41 cellular contexts compared by ENCODE assay signal in genomic region chr5:176524138-176524537, GRCh38. TPM values are rescaled to one million over a fixed set of nuclear protein-coding genes. Genes with fewer than 3 reads are reported as not detected.
"Had no signal": no experiment of that assay in that cellular context is flagged by ENCODE, and none has a peak within 500 bp of the region (broad histone marks: within the 10 kb centered on the region; RNA-seq: fewer than 3 reads in every experiment).

No MANE protein-coding gene starts in this region.

- H3K4me2 ChIP-seq: hepatocyte had no signal

- ATAC-seq: activated CD4-positive, CD25-positive, alpha-beta regulatory T cell treated with anti-CD3 and anti-CD28 coated beads, Interleukin-2, amount 50 U/mL, for 24 hours; activated CD8-positive, alpha-beta memory T cell treated with anti-CD3 and anti-CD28 coated beads, Interleukin-2, amount 10 ng/mL, durations not matched to agents 7 days and 5 days; activated CD8-positive, alpha-beta T cell treated with anti-CD3 and anti-CD28 coated beads, Interleukin-2, amount 10 ng/mL, durations not matched to agents 7 days and 5 days; activated naive CD4-positive, alpha-beta T cell treated with anti-CD3 and anti-CD28 coated beads, Interleukin-2, amount 50 U/mL, for 72 hours; activated naive CD8-positive, alpha-beta T cell treated with anti-CD3 and anti-CD28 coated beads, Interleukin-2, amount 50 U/mL, for 24 hours; activated T-helper 17 cell treated with anti-CD3 and anti-CD28 coated beads, Interleukin-2, amount 50 U/mL, for 72 hours; body of pancreas; gastroesophageal sphincter; heart right ventricle; T-cell had no signal

- H3K27me3 ChIP-seq: adrenal gland, body of pancreas, cardiac muscle cell, colonic mucosa, dorsolateral prefrontal cortex, esophagus squamous epithelium, gastroesophageal sphincter, heart right ventricle, hepatocyte had no signal

- H3K4me3 Mint-ChIP-seq: activated B cell treated with CpG ODN at 0.5 μM for 24 hours; activated CD8-positive, alpha-beta memory T cell treated with anti-CD3 and anti-CD28 coated beads, Interleukin-2, amount 10 ng/mL, durations not matched to agents 7 days and 5 days; activated CD8-positive, alpha-beta T cell treated with anti-CD3 and anti-CD28 coated beads, Interleukin-2, amount 10 ng/mL, durations not matched to agents 7 days and 5 days; activated naive CD4-positive, alpha-beta T cell treated with anti-CD3 and anti-CD28 coated beads, Interleukin-2, amount 10 ng/mL, durations not matched to agents 7 days and 5 days; activated naive CD8-positive, alpha-beta T cell treated with anti-CD3 and anti-CD28 coated beads, Interleukin-2, amount 50 U/mL, for 24 hours; activated T-cell treated with anti-CD3 and anti-CD28 coated beads, Interleukin-2, amount 50 U/mL, for 24 hours; activated T-helper 17 cell treated with anti-CD3 and anti-CD28 coated beads, Interleukin-2, amount 50 U/mL, for 72 hours; T-cell; T-helper 1 cell treated with Interleukin-12 subunit alpha and Interleukin-12 subunit beta and Interleukin-4 antibody, amounts not matched to agents 30 μg/mL and 1 μg/mL, for 36 hours; T-helper 2 cell treated with Interferon-gamma antibody and Interleukin-4, amounts not matched to agents 5 μg/mL and 100 μg/mL, for 36 hours had no signal

- H3K27ac Mint-ChIP-seq: activated B cell treated with CpG ODN at 0.5 μM for 24 hours; activated CD8-positive, alpha-beta memory T cell treated with anti-CD3 and anti-CD28 coated beads, Interleukin-2, amount 10 ng/mL, durations not matched to agents 7 days and 5 days; activated naive CD4-positive, alpha-beta T cell treated with anti-CD3 and anti-CD28 coated beads, Interleukin-2, amount 10 ng/mL, durations not matched to agents 7 days and 5 days; activated naive CD8-positive, alpha-beta T cell treated with anti-CD3 and anti-CD28 coated beads, Interleukin-2, amount 50 U/mL, for 24 hours; activated T-cell treated with anti-CD3 and anti-CD28 coated beads, Interleukin-2, amount 50 U/mL, for 24 hours; activated T-helper 17 cell treated with anti-CD3 and anti-CD28 coated beads, Interleukin-2, amount 50 U/mL, for 72 hours; T-helper 1 cell treated with Interleukin-12 subunit alpha and Interleukin-12 subunit beta and Interleukin-4 antibody, amounts not matched to agents 30 μg/mL and 1 μg/mL, for 36 hours; T-helper 2 cell treated with Interferon-gamma antibody and Interleukin-4, amounts not matched to agents 5 μg/mL and 100 μg/mL, for 36 hours had no signal

- H3K27me3 Mint-ChIP-seq: activated B cell treated with CpG ODN at 0.5 μM for 24 hours; activated CD8-positive, alpha-beta memory T cell treated with anti-CD3 and anti-CD28 coated beads, Interleukin-2, amount 10 ng/mL, durations not matched to agents 7 days and 5 days; activated naive CD8-positive, alpha-beta T cell treated with anti-CD3 and anti-CD28 coated beads, Interleukin-2, amount 50 U/mL, for 24 hours; activated T-cell treated with anti-CD3 and anti-CD28 coated beads, Interleukin-2, amount 50 U/mL, for 24 hours; activated T-helper 17 cell treated with anti-CD3 and anti-CD28 coated beads, Interleukin-2, amount 50 U/mL, for 72 hours; T-cell had no signal

- H3K79me2 ChIP-seq: hepatocyte had no signal

- H3K4me1 ChIP-seq: adrenal gland, body of pancreas, colonic mucosa had no signal

- FAIRE-seq: endometrium, endothelial cell of umbilical vein had no signal

- H3K4me3 ChIP-seq: adrenal gland, body of pancreas, cardiac muscle cell, colonic mucosa, dorsolateral prefrontal cortex, esophagus squamous epithelium, gastroesophageal sphincter, heart right ventricle, hepatocyte had no signal

- H3K9me3 Mint-ChIP-seq: activated B cell treated with CpG ODN at 0.5 μM for 24 hours; activated naive CD4-positive, alpha-beta T cell treated with anti-CD3 and anti-CD28 coated beads, Interleukin-2, amount 10 ng/mL, durations not matched to agents 7 days and 5 days; activated naive CD4-positive, alpha-beta T cell treated with anti-CD3 and anti-CD28 coated beads, Interleukin-2, amount 50 U/mL, for 72 hours; activated naive CD8-positive, alpha-beta T cell treated with anti-CD3 and anti-CD28 coated beads, Interleukin-2, amount 50 U/mL, for 24 hours; activated T-cell treated with anti-CD3 and anti-CD28 coated beads, Interleukin-2, amount 50 U/mL, for 24 hours; activated T-helper 17 cell treated with anti-CD3 and anti-CD28 coated beads, Interleukin-2, amount 50 U/mL, for 72 hours; T-cell; T-helper 1 cell treated with Interleukin-12 subunit alpha and Interleukin-12 subunit beta and Interleukin-4 antibody, amounts not matched to agents 30 μg/mL and 1 μg/mL, for 36 hours; T-helper 2 cell treated with Interferon-gamma antibody and Interleukin-4, amounts not matched to agents 5 μg/mL and 100 μg/mL, for 36 hours had no signal

- H2AFZ ChIP-seq: hepatocyte had no signal

- H3K27ac ChIP-seq: adrenal gland, body of pancreas, cardiac muscle cell, colonic mucosa, dorsolateral prefrontal cortex, epithelial cell of prostate, gastroesophageal sphincter, heart right ventricle, hepatocyte, WERI-Rb-1 had no signal

- DNase-seq: activated B cell treated with CpG ODN at 0.5 μM for 24 hours; activated CD4-positive, alpha-beta T cell treated with anti-CD3 and anti-CD28 coated beads for 48 hours; activated CD4-positive, alpha-beta T cell treated with anti-CD3 and anti-CD28 coated beads, Interleukin-2, amount 50 U/mL, for 1 hour; activated CD4-positive, alpha-beta T cell treated with anti-CD3 and anti-CD28 coated beads, Interleukin-2, amount 50 U/mL, for 48 hours; activated CD8-positive, alpha-beta memory T cell treated with anti-CD3 and anti-CD28 coated beads, Interleukin-2, amount 10 ng/mL, durations not matched to agents 7 days and 5 days; activated CD8-positive, alpha-beta memory T cell treated with anti-CD3 and anti-CD28 coated beads, Interleukin-2, amount 50 U/mL, for 4 hours; activated CD8-positive, alpha-beta T cell treated with anti-CD3 and anti-CD28 coated beads, Interleukin-2, amount 10 ng/mL, durations not matched to agents 7 days and 5 days; activated effector memory CD4-positive, alpha-beta T cell treated with Interleukin-2 at 50 U/mL for 16 hours; activated naive CD4-positive, alpha-beta T cell treated with anti-CD3 and anti-CD28 coated beads, Interleukin-2, amount 10 ng/mL, durations not matched to agents 7 days and 5 days; activated naive CD8-positive, alpha-beta T cell treated with anti-CD3 and anti-CD28 coated beads, Interleukin-2, amount 50 U/mL, for 24 hours; activated T-cell treated with anti-CD3 and anti-CD28 coated beads, Interleukin-2, amount 50 U/mL, for 24 hours; adrenal gland; amygdala; body of pancreas; central memory CD4-positive, alpha-beta T cell; cerebellar nuclear complex; colonic mucosa; dorsolateral prefrontal cortex; effector memory CD4-positive, alpha-beta T cell; esophagus squamous epithelium; foreskin melanocyte; heart right ventricle; SW 1271; T-cell; T1000; WERI-Rb-1 had no signal

- H3K9me3 ChIP-seq: adrenal gland, body of pancreas, colonic mucosa, esophagus squamous epithelium, gastroesophageal sphincter, heart right ventricle had no signal

RNA-seq across cellular contexts. Expression of gene CDHR2, which starts 25.0 kb away (rescaled TPM):
- total RNA-seq: aorta, endothelial cell of umbilical vein, fibroblast of villous mesenchyme, glomerular endothelial cell had no signal
- polyA plus RNA-seq: endothelial cell of umbilical vein, fibroblast of lung had no signal
